Comparison of ENCODE assay signal across 20 cellular contexts in the genomic region with DNA sequence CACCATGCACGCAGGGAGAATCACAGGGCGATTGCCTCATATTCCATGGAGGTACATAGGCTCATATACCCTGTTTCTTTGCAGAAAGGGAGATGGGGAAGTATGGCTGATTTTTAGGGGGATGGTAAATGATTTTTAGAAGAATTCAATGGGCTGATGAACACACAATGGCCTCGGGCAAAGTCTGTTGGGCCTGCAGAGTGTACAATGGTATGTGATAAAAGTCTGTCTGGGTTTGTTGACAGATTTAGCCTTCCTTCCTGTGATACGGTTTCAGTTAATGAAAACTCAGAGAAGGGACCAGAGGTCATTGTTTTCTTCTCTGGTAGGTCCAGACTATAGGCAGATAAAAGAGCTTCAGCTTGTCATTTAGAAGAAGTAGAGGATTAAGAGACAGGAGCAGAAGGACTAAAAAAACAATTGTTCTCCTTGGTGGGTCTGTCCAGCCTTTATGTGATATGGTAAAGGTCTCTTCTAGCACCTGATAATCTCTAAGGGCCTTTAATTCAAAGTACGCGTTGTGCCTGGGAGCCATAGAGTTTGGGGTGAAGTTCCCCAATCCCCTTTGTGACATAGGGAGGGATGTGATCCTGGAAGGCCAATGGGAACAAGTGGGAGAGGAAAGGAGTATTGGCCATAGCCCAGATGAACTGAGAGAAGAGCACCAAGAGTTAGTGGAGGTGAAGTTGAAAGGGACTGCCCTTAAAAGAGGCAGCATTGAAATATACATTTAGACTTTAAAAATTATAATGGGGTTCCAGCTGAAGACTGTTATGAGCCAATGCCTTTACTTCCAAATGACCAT.
DNase-seq lines count a peak whose midpoint lies in the region; ATAC-seq, FAIRE-seq and TF ChIP-seq lines count a peak whose summit lies in the region.
"Had no signal": no experiment of that assay in that cellular context is flagged by ENCODE, and none has a peak within 500 bp of the region (broad histone marks: within the 10 kb centered on the region; RNA-seq: fewer than 3 reads in every experiment).

No MANE protein-coding gene starts in this region.

- no peak for TF ChIP-seq CTCF in endothelial cell of umbilical vein (IDR thresholded peaks at IDR 0.05; ENCODE audit: extremely low read depth in 1 of 2, insufficient read depth in 1 of 2, low read depth in 1 of 2, low read length in 2 of 2)

- H3K4me1 ChIP-seq in BLaER1 treated with 17β-estradiol and CSF1 and Interleukin-3, amounts not matched to agents 10 nM and 100 nM = peaks cover 0 to 12% (median 3%) of the 10 kb centered on the region in 10 experiments; a peak in 8 of 20 replicates
- H3K4me1 ChIP-seq in endothelial cell of umbilical vein (ENCODE audit: control insufficient read depth, extremely low read depth, insufficient read depth, low read length) (peaks cover 39% of the 10 kb centered on the region), mucosa of rectum (ENCODE audit: control insufficient read depth in 2 of 2, insufficient read depth in 2 of 2, low read length in 2 of 2) (peaks cover 15 to 24% of the 10 kb centered on the region in 2 donors)
- H3K4me1 ChIP-seq: prostate gland, stomach had no signal

- dilution Hi-C loops in endothelial cell of umbilical vein (cut with MboI; ENCODE audit: extremely low pct_ligation_motif_present, low sequenced_read_pairs) = no loop called here

- H3K27me3 Mint-ChIP-seq in stimulated activated naive CD8-positive, alpha-beta T cell treated with anti-CD3 and anti-CD28 coated beads, Interleukin-15, amount 100 ng/mL, for 72 hours = peaks cover 14% of the 10 kb centered on the region
- peaks cover 14% of the 10 kb centered on the region for H3K27me3 Mint-ChIP-seq in activated T-helper 1 cell treated with anti-CD3 and anti-CD28 coated beads, Interleukin-12 subunit alpha, Interleukin-12 subunit beta, Interleukin-2, Interleukin-4 antibody, amounts not matched to agents 30 ng/mL and 10 ng/mL and 1 ng/mL, durations not matched to agents 14 hours and 24 hours and 36 hours (ENCODE audit: insufficient read depth)

- H3K27ac ChIP-seq in BLaER1 treated with 17β-estradiol and CSF1 and Interleukin-3, amounts not matched to agents 10 nM and 100 nM = no peak overlapping the region
- H3K27ac ChIP-seq in endothelial cell of umbilical vein (ENCODE audit: insufficient read depth, low read depth, low read length) = peak overlapping the region; percentile 70
- peak overlapping the region; percentile 73 to 75 for H3K27ac ChIP-seq in mucosa of rectum (ENCODE audit: low read depth in 2 of 2, low read length in 2 of 2)
- H3K27ac ChIP-seq: prostate gland, stomach, vagina had no signal

- H3K9me3 Mint-ChIP-seq in stimulated activated naive CD8-positive, alpha-beta T cell treated with anti-CD3 and anti-CD28 coated beads, Interleukin-15, amount 100 ng/mL, for 72 hours = no peaks in the 10 kb centered on the region
- H3K9me3 Mint-ChIP-seq in activated T-helper 1 cell treated with anti-CD3 and anti-CD28 coated beads, Interleukin-12 subunit alpha, Interleukin-12 subunit beta, Interleukin-2, Interleukin-4 antibody, amounts not matched to agents 30 ng/mL and 10 ng/mL and 1 ng/mL, durations not matched to agents 14 hours and 24 hours and 36 hours = no peaks in the 10 kb centered on the region
- H3K9me3 Mint-ChIP-seq: activated CD4-positive, alpha-beta T cell treated with anti-CD3 and anti-CD28 coated beads, Interleukin-2, amount 10 ng/mL, durations not matched to agents 7 days and 5 days; naive thymus-derived CD4-positive, alpha-beta T cell had no signal

- no peak overlapping the region for H2AFZ ChIP-seq in endothelial cell of umbilical vein (ENCODE audit: low read depth, low read length)

- H3K4me2 ChIP-seq in BLaER1 treated with 17β-estradiol and CSF1 and Interleukin-3, amounts not matched to agents 10 nM and 100 nM = peak overlapping the region in 7 of 11 experiments; percentile 4 to 47 (median 16); a peak in 8 of 22 replicates
- peak overlapping the region; percentile 37 for H3K4me2 ChIP-seq in endothelial cell of umbilical vein (ENCODE audit: insufficient read depth, low read length)

- H3K36me3 Mint-ChIP-seq in activated T-helper 1 cell treated with anti-CD3 and anti-CD28 coated beads, Interleukin-12 subunit alpha, Interleukin-12 subunit beta, Interleukin-2, Interleukin-4 antibody, amounts not matched to agents 30 ng/mL and 10 ng/mL and 1 ng/mL, durations not matched to agents 14 hours and 24 hours and 36 hours (ENCODE audit: low read depth) = no peaks in the 10 kb centered on the region
- H3K36me3 Mint-ChIP-seq: activated naive CD8-positive, alpha-beta T cell; naive thymus-derived CD4-positive, alpha-beta T cell had no signal

- peak; percentile 50 for DNase-seq in LoVo (ENCODE audit: low spot score)
- DNase-seq in endothelial cell of umbilical vein (ENCODE audit: low read depth, low spot score) = peak; percentile 39
- no peak for DNase-seq in stimulated activated naive CD8-positive, alpha-beta T cell treated with anti-CD3 and anti-CD28 coated beads, Interleukin-15, amount 100 ng/mL, for 72 hours
- no peak for DNase-seq in activated T-helper 1 cell treated with anti-CD3 and anti-CD28 coated beads, Interleukin-12 subunit alpha, Interleukin-12 subunit beta, Interleukin-2, Interleukin-4 antibody, amounts not matched to agents 30 ng/mL and 10 ng/mL and 1 ng/mL, durations not matched to agents 14 hours and 24 hours and 36 hours (ENCODE audit: low spot score)
- DNase-seq: activated CD4-positive, alpha-beta T cell treated with anti-CD3 and anti-CD28 coated beads, Interleukin-2, amount 10 ng/mL, durations not matched to agents 7 days and 5 days; COR-L47; effector CD4-positive, alpha-beta T cell; naive thymus-derived CD4-positive, alpha-beta T cell; NCI-H1930; NCI-H446 treated with DMSO at 0.1 percent for 48 hours; stimulated activated CD4-positive, alpha-beta T cell treated with anti-CD3 and anti-CD28 coated beads, Interleukin-15, amount 100 ng/mL, for 24 hours; stomach had no signal

- intact Hi-C loops in endothelial cell of umbilical vein (cut with micrococcal nuclease) = loop anchor here (1.0 to 10.0 kb wide), 7 partner anchors 27 to 452 kb away; partner anchors contain the start of genes CUL3 and FAM124B
- intact Hi-C loops in activated T-helper 1 cell treated with anti-CD3 and anti-CD28 coated beads, Interleukin-12 subunit alpha, Interleukin-12 subunit beta, Interleukin-2, Interleukin-4 antibody, amounts not matched to agents 30 ng/mL and 10 ng/mL and 1 ng/mL, durations not matched to agents 14 hours and 24 hours and 36 hours (cut with micrococcal nuclease) = no loop called here

- TF ChIP-seq POLR2A in endothelial cell of umbilical vein (IDR thresholded peaks at IDR 0.05; ENCODE audit: low read depth, low read length) = no peak

- H3K4me3 Mint-ChIP-seq in stimulated activated naive CD8-positive, alpha-beta T cell treated with anti-CD3 and anti-CD28 coated beads, Interleukin-15, amount 100 ng/mL, for 72 hours = no peak overlapping the region
- no peak overlapping the region for H3K4me3 Mint-ChIP-seq in activated T-helper 1 cell treated with anti-CD3 and anti-CD28 coated beads, Interleukin-12 subunit alpha, Interleukin-12 subunit beta, Interleukin-2, Interleukin-4 antibody, amounts not matched to agents 30 ng/mL and 10 ng/mL and 1 ng/mL, durations not matched to agents 14 hours and 24 hours and 36 hours
- H3K4me3 Mint-ChIP-seq: activated CD4-positive, alpha-beta T cell treated with anti-CD3 and anti-CD28 coated beads, Interleukin-2, amount 10 ng/mL, durations not matched to agents 7 days and 5 days; activated naive CD8-positive, alpha-beta T cell; naive thymus-derived CD4-positive, alpha-beta T cell had no signal

- no peaks in the 10 kb centered on the region for H4K20me1 ChIP-seq in BLaER1 treated with 17β-estradiol and CSF1 and Interleukin-3, amounts not matched to agents 10 nM and 100 nM
- H4K20me1 ChIP-seq in endothelial cell of umbilical vein (replicated peaks; ENCODE audit: control insufficient read depth, extremely low read depth, insufficient read depth, low read length) = no peaks in the 10 kb centered on the region

- H3K79me2 ChIP-seq in endothelial cell of umbilical vein (ENCODE audit: control insufficient read depth, insufficient read depth, low read length) = no peaks in the 10 kb centered on the region

- H3K9me3 ChIP-seq in BLaER1 treated with 17β-estradiol and CSF1 and Interleukin-3, amounts not matched to agents 10 nM and 100 nM (replicated peaks in 1 of 11) = no peaks in the 10 kb centered on the region
- H3K9me3 ChIP-seq in endothelial cell of umbilical vein (replicated peaks; ENCODE audit: control insufficient read depth, insufficient read depth, low read length) (no peaks in the 10 kb centered on the region), mucosa of rectum (ENCODE audit: control insufficient read depth in 2 of 2, low read length in 2 of 2) (no peaks in the 10 kb centered on the region)
- H3K9me3 ChIP-seq: prostate gland, stomach, vagina had no signal

- H3K27me3 ChIP-seq in BLaER1 treated with 17β-estradiol and CSF1 and Interleukin-3, amounts not matched to agents 10 nM and 100 nM = no peaks in the 10 kb centered on the region
- H3K27me3 ChIP-seq in endothelial cell of umbilical vein (ENCODE audit: control insufficient read depth in 2 of 2, insufficient read depth in 2 of 2, low read length in 2 of 2) (peaks cover 0 to under 1% of the 10 kb centered on the region in 2 experiments), mucosa of rectum (ENCODE audit: control insufficient read depth in 2 of 2, insufficient read depth in 2 of 2, low read length in 2 of 2) (no peaks in the 10 kb centered on the region)
- H3K27me3 ChIP-seq: vagina had no signal

- no peak overlapping the region for H3K9ac ChIP-seq in BLaER1 treated with 17β-estradiol and CSF1 and Interleukin-3, amounts not matched to agents 10 nM and 100 nM
- H3K9ac ChIP-seq in endothelial cell of umbilical vein (replicated peaks; ENCODE audit: extremely low read depth, insufficient read depth, low read length) = no peak overlapping the region
- H3K9ac ChIP-seq in mucosa of rectum (ENCODE audit: low read depth in 1 of 2, low read length in 2 of 2) = no peak overlapping the region

- peak; percentile 55 for FAIRE-seq in endothelial cell of umbilical vein (lab: Jason Lieb, UNC)
- FAIRE-seq: HTR-8/SVneo had no signal

- CTCF ChIA-PET in endothelial cell of umbilical vein (lab: Charles Lee) = interaction anchor here (1.0 to 2.5 kb wide), 6 partner anchors 9 to 176 kb away, joined by 3 to 12 read pairs (median 6); no protein-coding TSS in a partner anchor

- no peak overlapping the region for H3K27ac Mint-ChIP-seq in stimulated activated naive CD8-positive, alpha-beta T cell treated with anti-CD3 and anti-CD28 coated beads, Interleukin-15, amount 100 ng/mL, for 72 hours
- H3K27ac Mint-ChIP-seq in activated T-helper 1 cell treated with anti-CD3 and anti-CD28 coated beads, Interleukin-12 subunit alpha, Interleukin-12 subunit beta, Interleukin-2, Interleukin-4 antibody, amounts not matched to agents 30 ng/mL and 10 ng/mL and 1 ng/mL, durations not matched to agents 14 hours and 24 hours and 36 hours = no peak overlapping the region
- H3K27ac Mint-ChIP-seq: activated CD4-positive, alpha-beta T cell treated with anti-CD3 and anti-CD28 coated beads, Interleukin-2, amount 10 ng/mL, durations not matched to agents 7 days and 5 days; activated naive CD8-positive, alpha-beta T cell; naive thymus-derived CD4-positive, alpha-beta T cell had no signal

- ATAC-seq in GM21528 (IDR thresholded peaks at IDR 0.05; ENCODE audit: low FRiP score, unreplicated experiment) (no peak), HG02678 (IDR thresholded peaks at IDR 0.05; ENCODE audit: unreplicated experiment) (no peak)
- no peak for ATAC-seq in stimulated activated naive CD8-positive, alpha-beta T cell treated with anti-CD3 and anti-CD28 coated beads, Interleukin-15, amount 100 ng/mL, for 72 hours
- ATAC-seq: naive thymus-derived CD4-positive, alpha-beta T cell had no signal

- no peaks in the 10 kb centered on the region for H3K4me1 Mint-ChIP-seq in stimulated activated naive CD8-positive, alpha-beta T cell treated with anti-CD3 and anti-CD28 coated beads, Interleukin-15, amount 100 ng/mL, for 72 hours
- H3K4me1 Mint-ChIP-seq in activated T-helper 1 cell treated with anti-CD3 and anti-CD28 coated beads, Interleukin-12 subunit alpha, Interleukin-12 subunit beta, Interleukin-2, Interleukin-4 antibody, amounts not matched to agents 30 ng/mL and 10 ng/mL and 1 ng/mL, durations not matched to agents 14 hours and 24 hours and 36 hours (ENCODE audit: low read depth) = no peaks in the 10 kb centered on the region
- H3K4me1 Mint-ChIP-seq: activated CD4-positive, alpha-beta T cell treated with anti-CD3 and anti-CD28 coated beads, Interleukin-2, amount 10 ng/mL, durations not matched to agents 7 days and 5 days; naive thymus-derived CD4-positive, alpha-beta T cell had no signal

- no peaks in the 10 kb centered on the region for H3K9me1 ChIP-seq in endothelial cell of umbilical vein (replicated peaks; ENCODE audit: control insufficient read depth, extremely low read depth, insufficient read depth, low read length)

- POLR2A ChIA-PET in endothelial cell of umbilical vein (lab: Charles Lee) = no interaction called here

- H3K4me3 ChIP-seq in BLaER1 treated with 17β-estradiol and CSF1 and Interleukin-3, amounts not matched to agents 10 nM and 100 nM = no peak overlapping the region
- H3K4me3 ChIP-seq in endothelial cell of umbilical vein (replicated peaks in 1 of 3; ENCODE audit: insufficient read depth in 1 of 3, low read depth in 1 of 3, low read length in 3 of 3) (no peak overlapping the region), mucosa of rectum (ENCODE audit: low read length in 2 of 2) (peak overlapping the region in 1 of 2 donors; percentile 22)
- H3K4me3 ChIP-seq: prostate gland, stomach, vagina had no signal

- H3K36me3 ChIP-seq in BLaER1 treated with 17β-estradiol and CSF1 and Interleukin-3, amounts not matched to agents 10 nM and 100 nM = no peaks in the 10 kb centered on the region
- H3K36me3 ChIP-seq in endothelial cell of umbilical vein (ENCODE audit: control insufficient read depth in 2 of 2, extremely low read depth in 1 of 2, insufficient read depth in 2 of 2, low read length in 2 of 2) (no peaks in the 10 kb centered on the region), mucosa of rectum (ENCODE audit: control insufficient read depth in 2 of 2, insufficient read depth in 2 of 2, low read length in 2 of 2) (no peaks in the 10 kb centered on the region)
- H3K36me3 ChIP-seq: prostate gland, stomach, vagina had no signal

- TSS peak; percentile 81 for BruUV-seq in endothelial cell of umbilical vein (replicated peaks; lab: Mats Ljungman, UMichigan)

Comparison
In these comparisons a context has a peak if more than half of its experiments do, and no peak if none do; other contexts are left out.
1. H3K27ac ChIP-seq: peak in endothelial cell of umbilical vein (single experiment) and mucosa of rectum (2 of 2); none in BLaER1 treated with 17β-estradiol and CSF1 and Interleukin-3, amounts not matched to agents 10 nM and 100 nM (0 of 11).
2. DNase-seq: peak in LoVo (single experiment) and endothelial cell of umbilical vein (single experiment); none in stimulated activated naive CD8-positive, alpha-beta T cell treated with anti-CD3 and anti-CD28 coated beads, Interleukin-15, amount 100 ng/mL, for 72 hours (0 of 2) and activated T-helper 1 cell treated with anti-CD3 and anti-CD28 coated beads, Interleukin-12 subunit alpha, Interleukin-12 subunit beta, Interleukin-2, Interleukin-4 antibody, amounts not matched to agents 30 ng/mL and 10 ng/mL and 1 ng/mL, durations not matched to agents 14 hours and 24 hours and 36 hours (single experiment).